8 cellular contexts compared by ENCODE assay signal in the genomic region with DNA sequence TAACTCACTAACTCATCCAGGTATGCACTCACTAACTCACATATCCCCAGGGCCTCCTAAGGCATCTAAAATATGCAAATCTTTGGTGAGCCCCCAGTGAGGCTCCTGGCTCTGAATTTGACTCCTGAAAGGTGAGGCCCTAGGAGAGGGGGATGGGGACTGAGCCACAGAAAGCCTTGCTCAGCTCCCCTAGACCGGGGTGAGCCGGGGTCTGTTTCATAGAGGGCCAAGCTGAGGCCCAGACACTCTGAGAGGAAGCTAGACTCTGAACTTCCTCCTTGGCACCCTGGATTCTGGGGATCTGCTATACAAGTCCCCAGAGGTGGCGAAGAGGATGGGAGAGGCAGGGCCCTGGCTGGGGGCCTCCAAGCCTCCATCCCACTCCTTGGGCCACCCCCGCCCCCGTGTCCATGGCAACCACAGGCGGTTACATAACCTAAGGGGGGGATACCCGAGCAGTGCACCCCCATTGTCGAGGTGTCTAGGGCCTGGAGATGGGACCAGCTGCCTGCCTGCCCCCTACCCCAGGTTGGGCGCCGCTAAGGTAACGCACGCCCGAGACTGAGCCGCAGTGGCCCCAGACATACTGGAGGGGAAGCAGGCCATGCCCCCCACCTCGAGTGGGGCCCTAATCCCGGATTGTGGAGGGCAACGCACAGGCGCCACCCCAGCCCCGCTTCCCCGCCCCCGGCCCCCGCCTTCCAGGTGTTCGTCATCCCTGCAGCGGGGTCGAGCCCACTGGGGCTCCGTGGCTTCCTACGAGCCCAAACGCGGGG. TPM values are rescaled to one million over a fixed set of nuclear protein-coding genes. Genes with fewer than 3 reads are reported as not detected.
DNase-seq lines count a peak whose midpoint lies in the region; ATAC-seq and TF ChIP-seq lines count a peak whose summit lies in the region.

No MANE protein-coding gene starts in this region.

- peaks cover 5% of the 10 kb centered on the region for H3F3A ChIP-seq in smooth muscle cell (ENCODE audit: low read depth)

- peak overlapping the region; percentile 87 for H2AFZ ChIP-seq in smooth muscle cell (ENCODE audit: low read depth)

- no peaks in the 10 kb centered on the region for H3K79me2 ChIP-seq in smooth muscle cell (ENCODE audit: low read depth)

- DNase-seq in AG09309 (ENCODE audit: low read depth) (no peak), HL-60 (ENCODE audit: low read depth in 1 of 2, low spot score in 1 of 2) (peak in 1 of 2 experiments; percentile 68), iPS DF 6.9 (ENCODE audit: low read depth, low spot score) (no peak), smooth muscle cell (lab: John Stamatoyannopoulos, UW; ENCODE audit: unreplicated experiment) (no peak), middle frontal gyrus (ENCODE audit: extremely low spot score, low spot score) (no peak), T1000 (lab: John Stamatoyannopoulos, UW) (no peak)
- DNase-seq in activated T-cell treated with anti-CD3 and anti-CD28 coated beads, Interleukin-2, amount 50 U/mL, for 48 hours: peak; percentile 36

- H3K9ac ChIP-seq in smooth muscle cell (ENCODE audit: low read depth): peak overlapping the region; percentile 68

- H4K20me1 ChIP-seq in smooth muscle cell (ENCODE audit: low read depth): no peaks in the 10 kb centered on the region

- H3K9me3 ChIP-seq in iPS DF 6.9 (ENCODE audit: control insufficient read depth, insufficient read depth, low read length): no peaks in the 10 kb centered on the region
- no peaks in the 10 kb centered on the region for H3K9me3 ChIP-seq in smooth muscle cell (replicated peaks; ENCODE audit: low read depth)

- H3K4me3 ChIP-seq in AG09309 (ENCODE audit: control insufficient read depth, low read depth, low read length) (peak overlapping the region; percentile 81), HL-60 (replicated peaks; ENCODE audit: insufficient read depth, low read length) (peak overlapping the region; percentile 56), iPS DF 6.9 (ENCODE audit: low read length) (peak overlapping the region; percentile 39; the same call in 1 of the 2 replicates), smooth muscle cell (peak overlapping the region; percentile 82)

- TF ChIP-seq CTCF in AG09309 (IDR thresholded peaks at IDR 0.05; ENCODE audit: control insufficient read depth, insufficient read depth, low read depth, low read length, missing control alignments) (no peak), HL-60 (IDR thresholded peaks at IDR 0.05; ENCODE audit: insufficient read depth, low read length) (no peak), smooth muscle cell (IDR thresholded peaks at IDR 0.05; ENCODE audit: borderline replicate concordance, insufficient read depth, poor library complexity, severe bottlenecking) (no peak)

- H3K4me1 ChIP-seq in iPS DF 6.9 (ENCODE audit: control insufficient read depth, insufficient read depth, low read length) (peaks cover 1% of the 10 kb centered on the region; the same call in 1 of the 2 replicates), smooth muscle cell (ENCODE audit: low read depth) (peaks cover 8% of the 10 kb centered on the region)

- peaks cover 9% of the 10 kb centered on the region for H3K36me3 ChIP-seq in iPS DF 6.9 (ENCODE audit: control insufficient read depth, insufficient read depth, low read length)
- no peaks in the 10 kb centered on the region for H3K36me3 ChIP-seq in smooth muscle cell (ENCODE audit: low read depth)

- ATAC-seq in GM21381 (IDR thresholded peaks at IDR 0.05; ENCODE audit: unreplicated experiment): no peak

- peak overlapping the region; percentile 94 for H3K4me2 ChIP-seq in smooth muscle cell

- H3K27me3 ChIP-seq in HL-60 (ENCODE audit: insufficient read depth, poor library complexity, severe bottlenecking) (no peaks in the 10 kb centered on the region), iPS DF 6.9 (ENCODE audit: control insufficient read depth, insufficient read depth, low read length) (no peaks in the 10 kb centered on the region), smooth muscle cell (ENCODE audit: low read depth) (no peaks in the 10 kb centered on the region)

- WGBS in iPS DF 6.9 (ENCODE audit: insufficient coverage, insufficient read length): no CpG with 5 or more reads among the region's 29 CpGs
- 22% methylated on average over 28 of the region's 29 CpGs for WGBS in smooth muscle cell (ENCODE audit: low lambda C conversion rate)

- H3K27ac ChIP-seq in HL-60 (replicated peaks) (peak overlapping the region; percentile 48; the same call in 1 of the 2 replicates), iPS DF 6.9 (ENCODE audit: low read length) (no peak overlapping the region), smooth muscle cell (ENCODE audit: low read depth) (no peak overlapping the region)

RNA-seq across cellular contexts. Expression of gene ABHD8, which starts 0.6 kb away (rescaled TPM):
- total RNA-seq in smooth muscle cell: 6.1 and 9.2 TPM in 2 replicates
- 15.1 and 16.6 TPM in 2 replicates for polyA plus RNA-seq in smooth muscle cell

RNA-seq across cellular contexts. Expression of gene MRPL34, which starts 3.1 kb away (rescaled TPM):
- 32.0 and 67.2 TPM in 2 replicates for total RNA-seq in smooth muscle cell
- 78.6 and 84.2 TPM in 2 replicates for polyA plus RNA-seq in smooth muscle cell

RNA-seq across cellular contexts. Expression of gene DDA1, which starts 6.8 kb away (rescaled TPM):
- 26.5 and 26.9 TPM in 2 replicates for total RNA-seq in smooth muscle cell
- 51.8 and 72.4 TPM in 2 replicates for polyA plus RNA-seq in smooth muscle cell

RNA-seq across cellular contexts. Expression of gene ANKLE1, which starts 20.9 kb away (rescaled TPM):
- 0.36 and 1.0 TPM in 2 replicates for total RNA-seq in smooth muscle cell
- 0.61 and 1.3 TPM in 2 replicates for polyA plus RNA-seq in smooth muscle cell

RNA-seq across cellular contexts. Expression of gene ANO8, which starts 32.1 kb away (rescaled TPM):
- total RNA-seq in smooth muscle cell: 6.4 and 8.0 TPM in 2 replicates
- 1.3 and 2.4 TPM in 2 replicates for polyA plus RNA-seq in smooth muscle cell

Comparison
In these comparisons a context has a peak if more than half of its experiments do, and no peak if none do; other contexts are left out.
1. DNase-seq: peak in activated T-cell treated with anti-CD3 and anti-CD28 coated beads, Interleukin-2, amount 50 U/mL, for 48 hours (2 of 2); none in AG09309 (single experiment), iPS DF 6.9 (single experiment), smooth muscle cell (single experiment), middle frontal gyrus (single experiment) and T1000 (single experiment).
2. Peak in every context shown above with its lines, with median percentiles within 50 percentile points of each other: H3K4me3 ChIP-seq.